In the genomic region with DNA sequence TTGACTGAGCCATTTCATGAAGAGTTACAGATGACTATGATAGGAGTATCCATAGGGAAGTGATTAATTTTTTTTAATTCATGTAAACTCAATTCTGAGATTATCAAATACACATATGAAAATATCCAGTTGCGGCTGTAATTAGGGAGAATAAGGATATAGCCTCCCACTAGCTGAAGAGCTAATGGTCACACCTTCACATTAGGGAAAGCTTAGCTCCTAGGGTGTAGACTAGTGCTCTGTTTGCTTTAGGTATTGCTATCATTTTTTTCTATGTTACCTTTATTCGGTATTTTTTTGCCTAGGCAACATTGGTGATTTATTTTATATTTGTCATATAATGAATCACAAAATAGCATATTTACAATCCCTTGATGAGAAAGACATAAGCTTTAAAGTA, we compare ENCODE assay signal across 24 cellular contexts. TPM values are rescaled to one million over a fixed set of nuclear protein-coding genes. Genes with fewer than 3 reads are reported as not detected.
DNase-seq lines count a peak whose midpoint lies in the region; ATAC-seq, FAIRE-seq and TF ChIP-seq lines count a peak whose summit lies in the region.
"Had no signal": no experiment of that assay in that cellular context is flagged by ENCODE, and none has a peak within 500 bp of the region (broad histone marks: within the 10 kb centered on the region; RNA-seq: fewer than 3 reads in every experiment).

No MANE protein-coding gene starts in this region.

- CTCF ChIA-PET in PC-9 (lab: Charles Lee) = no interaction called here

- intact Hi-C loops in PC-9 (cut with micrococcal nuclease; ENCODE audit: unreplicated experiment) = no loop called here

- H3K4me3 ChIP-seq in PC-9 = no peak overlapping the region
- H3K4me3 ChIP-seq in skeletal muscle satellite cell (ENCODE audit: low read length) = no peak overlapping the region
- H3K4me3 ChIP-seq: GM23338, HAP-1, SJCRH30 had no signal

- no TSS peak for BruUV-seq in PC-9 (replicated peaks; lab: Mats Ljungman, UMichigan)

- POLR2A ChIA-PET in PC-9 (lab: Charles Lee; ENCODE audit: unreplicated experiment) = interaction anchor here (0.6 kb wide), 1 partner anchor 95 kb away, joined by 3 read pairs; no protein-coding TSS in a partner anchor

- no peak for TF ChIP-seq POLR2A in GM12892 (IDR thresholded peaks at IDR 0.05; ENCODE audit: low read depth, low read length)

- DNase-seq in HFFc6 (no peak), PC-9 (no peak), epithelial cell of prostate (ENCODE audit: low read depth, low spot score) (no peak), H4 (ENCODE audit: low spot score) (no peak), GM12892 (ENCODE audit: insufficient read length) (no peak)
- DNase-seq: BE2C; CD8-positive, alpha-beta memory T cell; DMS 273 treated with DMSO at 0.1 percent for 48 hours; GF-D8; KBM-7; NCI-H1092; NCI-H1417 treated with DMSO at 0.1 percent for 48 hours; NCI-H1694 treated with DMSO at 0.1 percent for 48 hours; NCI-H2227 treated with DMSO at 0.1 percent for 48 hours; SJCRH30 had no signal

- no peaks in the 10 kb centered on the region for H4K20me1 ChIP-seq in PC-9 (ENCODE audit: insufficient read depth)

- H3K36me3 Mint-ChIP-seq in HFFc6 (ENCODE audit: low read depth) = peaks cover 7% of the 10 kb centered on the region; the same call in 1 of the 2 replicates
- H3K36me3 Mint-ChIP-seq: CD14-positive monocyte had no signal

- H3K27ac ChIP-seq in PC-9 (peak overlapping the region; percentile 80), epithelial cell of prostate (peak overlapping the region; percentile 84)
- H3K27ac ChIP-seq: SJCRH30 had no signal

- FAIRE-seq in GM12892 (lab: Jason Lieb, UNC) = no peak
- FAIRE-seq: GM12891, HTR-8/SVneo had no signal

- no peak for ATAC-seq in HG02938 (IDR thresholded peaks at IDR 0.05; ENCODE audit: unreplicated experiment)
- no peak for ATAC-seq in HG03460 (IDR thresholded peaks at IDR 0.05; ENCODE audit: unreplicated experiment)
- ATAC-seq: GM23338, Right ventricle myocardium inferior had no signal

- H3K9me3 ChIP-seq in PC-9 (ENCODE audit: insufficient read depth, low read depth) (peaks cover 3% of the 10 kb centered on the region; the same call in 1 of the 2 replicates), skeletal muscle satellite cell (replicated peaks; ENCODE audit: low read length) (no peaks in the 10 kb centered on the region)
- H3K9me3 ChIP-seq: BE2C, HAP-1, SJCRH30 had no signal

- no peaks in the 10 kb centered on the region for H3K9me2 ChIP-seq in PC-9 (ENCODE audit: insufficient read depth)

- H3K4me2 ChIP-seq in PC-9 (peak overlapping the region; percentile 44; the same call in 1 of the 2 replicates), skeletal muscle satellite cell (ENCODE audit: low read length) (peak overlapping the region; percentile 48)
- H3K4me2 ChIP-seq: GM23338 had no signal

- peaks cover 38% of the 10 kb centered on the region for H3K4me1 Mint-ChIP-seq in HFFc6 (ENCODE audit: low read depth)
- H3K4me1 Mint-ChIP-seq: CD8-positive, alpha-beta memory T cell; GM23338 had no signal

- H3K9me3 Mint-ChIP-seq in HFFc6 = no peaks in the 10 kb centered on the region
- H3K9me3 Mint-ChIP-seq: GM23338 had no signal

- no peak overlapping the region for H3K4me3 Mint-ChIP-seq in HFFc6
- H3K4me3 Mint-ChIP-seq: CD14-positive monocyte; CD8-positive, alpha-beta memory T cell; GM23338 had no signal

- H2AFZ ChIP-seq in PC-9 = 0 out of 2 replicates have a peak overlapping the region, but pooled peaks have one; percentile 64
- H2AFZ ChIP-seq: GM23338 had no signal

- H3K9ac ChIP-seq in skeletal muscle satellite cell (ENCODE audit: low read depth, low read length) = no peak overlapping the region

- H3F3A ChIP-seq in PC-9 (ENCODE audit: insufficient read depth, low read depth) = peaks cover 16% of the 10 kb centered on the region; the same call in 1 of the 2 replicates

- no peaks in the 10 kb centered on the region for H3K79me2 ChIP-seq in PC-9 (ENCODE audit: low read depth)

- H3K36me3 ChIP-seq in PC-9 (ENCODE audit: low read depth) (no peaks in the 10 kb centered on the region), skeletal muscle satellite cell (ENCODE audit: insufficient read depth, low read length) (no peaks in the 10 kb centered on the region)
- H3K36me3 ChIP-seq: BE2C, HAP-1, SJCRH30 had no signal

- H3K4me1 ChIP-seq in PC-9 (replicated peaks; ENCODE audit: insufficient read depth) = peaks cover 18% of the 10 kb centered on the region
- peaks cover 21% of the 10 kb centered on the region for H3K4me1 ChIP-seq in skeletal muscle satellite cell (ENCODE audit: control insufficient read depth, insufficient read depth, low read length)
- H3K4me1 ChIP-seq: BE2C, SJCRH30 had no signal

- TF ChIP-seq CTCF in HFFc6 (IDR thresholded peaks at IDR 0.05) (no peak), PC-9 (conservative IDR thresholded peaks at IDR 0.05) (no peak)

- H3K27me3 ChIP-seq in PC-9 (ENCODE audit: insufficient read depth, low read depth) (no peaks in the 10 kb centered on the region), skeletal muscle satellite cell (ENCODE audit: control insufficient read depth, insufficient read depth, low read length) (no peaks in the 10 kb centered on the region)
- H3K27me3 ChIP-seq: BE2C, SJCRH30 had no signal

- peak overlapping the region; percentile 56 for H3K27ac Mint-ChIP-seq in HFFc6
- H3K27ac Mint-ChIP-seq: CD14-positive monocyte; CD8-positive, alpha-beta memory T cell; GM23338 had no signal

- no peaks in the 10 kb centered on the region for H3K27me3 Mint-ChIP-seq in HFFc6 (ENCODE audit: insufficient read depth)

RNA-seq across cellular contexts. Expression of a gene that starts 39.6 kb away (rescaled TPM):
- total RNA-seq in HFFc6 (2021; fragmentation: NEBNext Ultra II Directional; extraction: Animal tissue kit (Norgen Biotek cat#: 25700)) = 1 to 10 TPM in 2 of 6 experiments, under 1 TPM in 3, not detected in 1; 0.33 to 3.3 (median 0.71) TPM
- 4.5 and 5.5 TPM in 2 replicates for total RNA-seq in PC-9 (2021)
- 0.44 and 5.6 TPM in 2 replicates for total RNA-seq in skeletal muscle satellite cell (2012; rRNA removed)
- total RNA-seq in H4 (2014; rRNA removed; shearing (Covaris generic)) = 1.4 and 1.7 TPM in 2 replicates
- not detected for polyA plus RNA-seq in GM12892 (2012; ENCODE audit: missing spikeins)
- total RNA-seq: CD8-positive, alpha-beta memory T cell; GM23338; SJCRH30 had no signal
- polyA plus RNA-seq: CD14-positive monocyte; CD8-positive, alpha-beta memory T cell; GM23338 had no signal
